ENCODE assay signal across 19 cellular contexts in genomic region chr10:62033108-62033507, GRCh38.
DNase-seq lines count a peak whose midpoint lies in the region; ATAC-seq lines count a peak whose summit lies in the region.
"Had no signal": no experiment of that assay in that cellular context is flagged by ENCODE, and none has a peak within 500 bp of the region (broad histone marks: within the 10 kb centered on the region; RNA-seq: fewer than 3 reads in every experiment).

No MANE protein-coding gene starts in this region.

- peak; percentile 28 to 35 for ATAC-seq in activated T-cell treated with anti-CD3 and anti-CD28 coated beads, Interleukin-2, amount 50 U/mL, for 72 hours (replicated peaks in 1 of 2)
- ATAC-seq in stimulated activated effector memory CD8-positive, alpha-beta T cell treated with anti-CD3 and anti-CD28 coated beads, Interleukin-12 subunit alpha, Interleukin-12 subunit beta, amount 100 ng/mL, for 72 hours, result no peak
- ATAC-seq in GM21381 (IDR thresholded peaks at IDR 0.05; ENCODE audit: unreplicated experiment) (no peak), GM21529 (IDR thresholded peaks at IDR 0.05; ENCODE audit: unreplicated experiment) (no peak)
- ATAC-seq: gastrocnemius medialis, GM23338 had no signal

- H3K27ac ChIP-seq in KOPT-K1 (ENCODE audit: low read depth, low read length, poor library complexity, severe bottlenecking), result peak overlapping the region; percentile 7
- H3K27ac ChIP-seq: esophagus muscularis mucosa, gastrocnemius medialis had no signal

- peak overlapping the region; percentile 97 for H3K27ac Mint-ChIP-seq in activated T-cell treated with anti-CD3 and anti-CD28 coated beads, Interleukin-2, amount 50 U/mL, for 72 hours
- H3K27ac Mint-ChIP-seq in activated T-helper 1 cell treated with anti-CD3 and anti-CD28 coated beads, Interleukin-12 subunit alpha, Interleukin-12 subunit beta, Interleukin-2, Interleukin-4 antibody, amounts not matched to agents 30 ng/mL and 10 ng/mL and 1 ng/mL, durations not matched to agents 14 hours and 24 hours and 36 hours, result peak overlapping the region; percentile 77
- peak overlapping the region; percentile 72 for H3K27ac Mint-ChIP-seq in stimulated activated effector memory CD8-positive, alpha-beta T cell treated with anti-CD3 and anti-CD28 coated beads, Interleukin-12 subunit alpha, Interleukin-12 subunit beta, amount 100 ng/mL, for 72 hours
- H3K27ac Mint-ChIP-seq: GM23338 had no signal

- H3K27me3 Mint-ChIP-seq in activated T-cell treated with anti-CD3 and anti-CD28 coated beads, Interleukin-2, amount 50 U/mL, for 72 hours (ENCODE audit: low read depth), result no peaks in the 10 kb centered on the region
- no peaks in the 10 kb centered on the region for H3K27me3 Mint-ChIP-seq in activated T-helper 1 cell treated with anti-CD3 and anti-CD28 coated beads, Interleukin-12 subunit alpha, Interleukin-12 subunit beta, Interleukin-2, Interleukin-4 antibody, amounts not matched to agents 30 ng/mL and 10 ng/mL and 1 ng/mL, durations not matched to agents 14 hours and 24 hours and 36 hours (ENCODE audit: insufficient read depth)

- H3K36me3 ChIP-seq in KOPT-K1 (ENCODE audit: insufficient read depth, low read length), result no peaks in the 10 kb centered on the region
- H3K36me3 ChIP-seq: esophagus muscularis mucosa, gastrocnemius medialis had no signal

- H3K4me1 Mint-ChIP-seq in activated T-cell treated with anti-CD3 and anti-CD28 coated beads, Interleukin-2, amount 50 U/mL, for 72 hours (ENCODE audit: low read depth), result peaks cover 97% of the 10 kb centered on the region
- peaks cover 92% of the 10 kb centered on the region for H3K4me1 Mint-ChIP-seq in activated T-helper 1 cell treated with anti-CD3 and anti-CD28 coated beads, Interleukin-12 subunit alpha, Interleukin-12 subunit beta, Interleukin-2, Interleukin-4 antibody, amounts not matched to agents 30 ng/mL and 10 ng/mL and 1 ng/mL, durations not matched to agents 14 hours and 24 hours and 36 hours (ENCODE audit: low read depth)
- peaks cover 26% of the 10 kb centered on the region for H3K4me1 Mint-ChIP-seq in stimulated activated effector memory CD8-positive, alpha-beta T cell treated with anti-CD3 and anti-CD28 coated beads, Interleukin-12 subunit alpha, Interleukin-12 subunit beta, amount 100 ng/mL, for 72 hours

- intact Hi-C loops in activated T-helper 1 cell treated with anti-CD3 and anti-CD28 coated beads, Interleukin-12 subunit alpha, Interleukin-12 subunit beta, Interleukin-2, Interleukin-4 antibody, amounts not matched to agents 30 ng/mL and 10 ng/mL and 1 ng/mL, durations not matched to agents 14 hours and 24 hours and 36 hours (cut with micrococcal nuclease), result no loop called here

- peak overlapping the region; percentile 53 to 68 for H3K4me3 Mint-ChIP-seq in activated T-cell treated with anti-CD3 and anti-CD28 coated beads, Interleukin-2, amount 50 U/mL, for 72 hours
- peak overlapping the region; percentile 70 for H3K4me3 Mint-ChIP-seq in activated T-helper 1 cell treated with anti-CD3 and anti-CD28 coated beads, Interleukin-12 subunit alpha, Interleukin-12 subunit beta, Interleukin-2, Interleukin-4 antibody, amounts not matched to agents 30 ng/mL and 10 ng/mL and 1 ng/mL, durations not matched to agents 14 hours and 24 hours and 36 hours
- no peak overlapping the region for H3K4me3 Mint-ChIP-seq in stimulated activated effector memory CD8-positive, alpha-beta T cell treated with anti-CD3 and anti-CD28 coated beads, Interleukin-12 subunit alpha, Interleukin-12 subunit beta, amount 100 ng/mL, for 72 hours
- H3K4me3 Mint-ChIP-seq: GM23338 had no signal

- DNase-seq in activated T-cell treated with anti-CD3 and anti-CD28 coated beads, Interleukin-2, amount 50 U/mL, for 72 hours, result no peak
- DNase-seq in activated T-cell treated with anti-CD3 and anti-CD28 coated beads, Interleukin-2, amount 50 U/mL, for 1 hour, result no peak
- no peak for DNase-seq in activated T-helper 1 cell treated with anti-CD3 and anti-CD28 coated beads, Interleukin-12 subunit alpha, Interleukin-12 subunit beta, Interleukin-2, Interleukin-4 antibody, amounts not matched to agents 30 ng/mL and 10 ng/mL and 1 ng/mL, durations not matched to agents 14 hours and 24 hours and 36 hours (ENCODE audit: low spot score)
- DNase-seq in stimulated activated effector memory CD8-positive, alpha-beta T cell treated with anti-CD3 and anti-CD28 coated beads, Interleukin-12 subunit alpha, Interleukin-12 subunit beta, amount 100 ng/mL, for 72 hours (ENCODE audit: low spot score in 2 of 2), result no peak
- no peak for DNase-seq in central memory CD4-positive, alpha-beta T cell
- DNase-seq: aorta; cerebellar nuclear complex; DMS79; gastrocnemius medialis; kidney; NCI-H1436 treated with DMSO at 0.1 percent for 48 hours; NCI-H524; stimulated activated CD8-positive, alpha-beta memory T cell treated with anti-CD3 and anti-CD28 coated beads, Interleukin-4, amount 100 ng/mL, for 48 hours; SW 1271 had no signal

- peaks cover 5 to 15% of the 10 kb centered on the region in 2 donors for H3K36me3 Mint-ChIP-seq in activated T-cell treated with anti-CD3 and anti-CD28 coated beads, Interleukin-2, amount 50 U/mL, for 72 hours (ENCODE audit: insufficient read depth in 2 of 2)
- peaks cover 37% of the 10 kb centered on the region for H3K36me3 Mint-ChIP-seq in activated T-helper 1 cell treated with anti-CD3 and anti-CD28 coated beads, Interleukin-12 subunit alpha, Interleukin-12 subunit beta, Interleukin-2, Interleukin-4 antibody, amounts not matched to agents 30 ng/mL and 10 ng/mL and 1 ng/mL, durations not matched to agents 14 hours and 24 hours and 36 hours (ENCODE audit: low read depth)
- peaks cover 19% of the 10 kb centered on the region for H3K36me3 Mint-ChIP-seq in stimulated activated effector memory CD8-positive, alpha-beta T cell treated with anti-CD3 and anti-CD28 coated beads, Interleukin-12 subunit alpha, Interleukin-12 subunit beta, amount 100 ng/mL, for 72 hours

- H3K9me3 ChIP-seq in KOPT-K1 (ENCODE audit: insufficient read depth, low read length, poor library complexity, severe bottlenecking), result no peaks in the 10 kb centered on the region
- H3K9me3 ChIP-seq: esophagus muscularis mucosa, gastrocnemius medialis had no signal

- H3K9me3 Mint-ChIP-seq in activated T-cell treated with anti-CD3 and anti-CD28 coated beads, Interleukin-2, amount 50 U/mL, for 72 hours, result no peaks in the 10 kb centered on the region
- H3K9me3 Mint-ChIP-seq in activated T-helper 1 cell treated with anti-CD3 and anti-CD28 coated beads, Interleukin-12 subunit alpha, Interleukin-12 subunit beta, Interleukin-2, Interleukin-4 antibody, amounts not matched to agents 30 ng/mL and 10 ng/mL and 1 ng/mL, durations not matched to agents 14 hours and 24 hours and 36 hours, result no peaks in the 10 kb centered on the region
- no peaks in the 10 kb centered on the region for H3K9me3 Mint-ChIP-seq in stimulated activated effector memory CD8-positive, alpha-beta T cell treated with anti-CD3 and anti-CD28 coated beads, Interleukin-12 subunit alpha, Interleukin-12 subunit beta, amount 100 ng/mL, for 72 hours
- H3K9me3 Mint-ChIP-seq: GM23338 had no signal

Comparison
In these comparisons a context has a peak if more than half of its experiments do, and no peak if none do; other contexts are left out.
1. ATAC-seq: peak in activated T-cell treated with anti-CD3 and anti-CD28 coated beads, Interleukin-2, amount 50 U/mL, for 72 hours (2 of 2); none in stimulated activated effector memory CD8-positive, alpha-beta T cell treated with anti-CD3 and anti-CD28 coated beads, Interleukin-12 subunit alpha, Interleukin-12 subunit beta, amount 100 ng/mL, for 72 hours (single experiment), GM21381 (single experiment) and GM21529 (single experiment).
2. Peak in every context shown above with its lines, with median percentiles within 50 percentile points of each other: H3K27ac Mint-ChIP-seq.